ENCODE assay signal across 34 cellular contexts in genomic region chr2:172114579-172114978, GRCh38.
"Had no signal": no experiment of that assay in that cellular context is flagged by ENCODE, and none has a peak within 500 bp of the region (broad histone marks: within the 10 kb centered on the region; RNA-seq: fewer than 3 reads in every experiment).

No MANE protein-coding gene starts in this region.

- H3K9me3 ChIP-seq: MG63 had no signal

- H3K27me3 ChIP-seq: MG63 had no signal

- H3K4me3 ChIP-seq: MG63 had no signal

- H3K36me3 ChIP-seq: MG63 had no signal

- DNase-seq: Karpas-422, Kasumi-1, MG63, MM.1S, MV-4-11, NCI-H1048, NCI-H1092, NCI-H1092 treated with DMSO at 0.1 percent for 48 hours, NCI-H1105, NCI-H1105 treated with DMSO at 0.1 percent for 48 hours, NCI-H1417, NCI-H1417 treated with DMSO at 0.1 percent for 48 hours, NCI-H1436, NCI-H1436 treated with DMSO at 0.1 percent for 48 hours, NCI-H146, NCI-H1694, NCI-H1694 treated with DMSO at 0.1 percent for 48 hours, NCI-H187, NCI-H187 treated with DMSO at 0.1 percent for 48 hours, NCI-H1930, NCI-H2029, NCI-H2029 treated with DMSO at 0.1 percent for 48 hours, NCI-H2081, NCI-H2081 treated with DMSO at 0.1 percent for 48 hours, NCI-H2107, NCI-H2171, NCI-H2171 treated with DMSO at 0.1 percent for 48 hours, NCI-H2227 treated with DMSO at 0.1 percent for 48 hours, NCI-H226, NCI-H345, NCI-H446, NCI-H446 treated with DMSO at 0.1 percent for 48 hours, NCI-H510A, NCI-H510A treated with DMSO at 0.1 percent for 48 hours had no signal
